ENCODE assay signal across 1 cellular context in the genomic region with DNA sequence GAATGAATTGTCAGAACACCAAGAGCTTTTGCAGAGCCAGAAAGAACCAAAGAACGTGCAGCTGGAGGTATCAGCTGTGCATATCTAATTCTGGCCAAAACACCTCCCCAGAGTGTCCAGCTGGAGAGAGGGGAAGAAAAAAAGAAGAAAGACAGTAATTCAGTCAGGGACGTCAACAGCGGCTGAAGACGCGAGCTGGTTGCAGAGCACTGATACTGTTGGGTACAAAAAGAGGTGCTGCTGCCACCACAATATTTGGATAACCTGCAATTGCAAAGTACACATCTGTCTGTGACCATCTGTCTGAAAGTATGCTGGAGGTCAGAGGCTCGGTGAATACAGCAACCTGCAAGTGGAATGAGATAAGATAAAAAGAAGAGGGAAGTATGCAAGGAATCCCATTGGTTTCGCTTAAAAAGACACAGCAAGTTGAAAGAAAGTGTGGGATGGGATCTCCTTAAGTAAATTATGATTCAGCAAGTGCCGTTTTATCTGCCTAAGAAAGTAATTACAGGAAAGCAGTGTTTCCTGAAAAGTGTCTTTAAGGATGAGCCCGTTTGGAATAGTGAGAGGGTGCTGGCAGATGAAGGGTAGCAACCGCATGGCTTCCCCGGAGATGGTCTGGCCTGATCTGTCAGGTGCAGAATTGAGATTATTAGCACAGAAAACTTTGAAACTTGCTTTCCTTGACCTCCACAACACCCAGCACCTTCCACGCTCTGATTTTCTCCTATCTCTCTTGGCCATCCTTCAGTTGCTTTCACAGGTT.
TF ChIP-seq lines count a peak whose summit lies in the region.

No MANE protein-coding gene starts in this region.

TF ChIP-seq in K562, 482 proteins besides CTCF, POLR2A, EP300 and RAD21 (continued from another document and continues in another):
- TF ChIP-seq, protein P1, sequence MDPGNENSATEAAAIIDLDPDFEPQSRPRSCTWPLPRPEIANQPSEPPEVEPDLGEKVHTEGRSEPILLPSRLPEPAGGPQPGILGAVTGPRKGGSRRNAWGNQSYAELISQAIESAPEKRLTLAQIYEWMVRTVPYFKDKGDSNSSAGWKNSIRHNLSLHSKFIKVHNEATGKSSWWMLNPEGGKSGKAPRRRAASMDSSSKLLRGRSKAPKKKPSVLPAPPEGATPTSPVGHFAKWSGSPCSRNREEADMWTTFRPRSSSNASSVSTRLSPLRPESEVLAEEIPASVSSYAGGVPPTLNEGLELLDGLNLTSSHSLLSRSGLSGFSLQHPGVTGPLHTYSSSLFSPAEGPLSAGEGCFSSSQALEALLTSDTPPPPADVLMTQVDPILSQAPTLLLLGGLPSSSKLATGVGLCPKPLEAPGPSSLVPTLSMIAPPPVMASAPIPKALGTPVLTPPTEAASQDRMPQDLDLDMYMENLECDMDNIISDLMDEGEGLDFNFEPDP (CRISPR knock-in tag; IDR thresholded peaks at IDR 0.05), result no peak
- TF ChIP-seq KDM1A (IDR thresholded peaks at IDR 0.05) (peak; percentile 85 to 88), PHB2 (IDR thresholded peaks at IDR 0.05; ENCODE audit: low read depth) (peak; percentile 66), ZNF77 (CRISPR knock-in tag; IDR thresholded peaks at IDR 0.05) (no peak), ZNF639 (CRISPR knock-in tag; conservative IDR thresholded peaks at IDR 0.05 in 1 of 2, IDR thresholded peaks at IDR 0.05 in 1 of 2) (peak in 1 of 2 experiments; percentile 64; a peak in 2 of 4 replicates), ZNF280B (CRISPR knock-in tag; IDR thresholded peaks at IDR 0.05) (no peak), ZNF133 (CRISPR knock-in tag; IDR thresholded peaks at IDR 0.05) (no peak), SIN3B (IDR thresholded peaks at IDR 0.05; ENCODE audit: low read depth) (no peak), CCNT2 (IDR thresholded peaks at IDR 0.05; ENCODE audit: borderline replicate concordance, extremely low read depth, insufficient read length, low read depth, low read length) (peak; percentile 80), ARHGAP35 (IDR thresholded peaks at IDR 0.05; ENCODE audit: partially characterized antibody) (no peak), FOXA1 (IDR thresholded peaks at IDR 0.05; ENCODE audit: borderline replicate concordance) (0 out of 2 replicates have a peak, but pooled peaks have one; percentile 44), RHOXF2B (CRISPR knock-in tag; conservative IDR thresholded peaks at IDR 0.05) (no peak), CEBPG (CRISPR knock-in tag; IDR thresholded peaks at IDR 0.05) (peak; percentile 24; the same call in 1 of the 2 replicates), CEBPG (tag; conservative IDR thresholded peaks at IDR 0.05 in 1 of 2, IDR thresholded peaks at IDR 0.05 in 1 of 2) (no peak), RBM22 (IDR thresholded peaks at IDR 0.05; ENCODE audit: low read depth, low read length, poor library complexity, severe bottlenecking) (no peak), POLR2AphosphoS5 (IDR thresholded peaks at IDR 0.05; ENCODE audit: control insufficient read depth, insufficient read depth, low read depth, low read length) (peak; percentile 54; the same call in 1 of the 2 replicates), ZNF134 (CRISPR knock-in tag; conservative IDR thresholded peaks at IDR 0.05) (no peak), SMARCE1 (IDR thresholded peaks at IDR 0.05) (peak; percentile 85; the same call in 1 of the 2 replicates), ZNF785 (CRISPR knock-in tag; IDR thresholded peaks at IDR 0.05) (no peak), SREBF2 (CRISPR knock-in tag; IDR thresholded peaks at IDR 0.05) (no peak), ATF1 (CRISPR knock-in tag; IDR thresholded peaks at IDR 0.05) (no peak), ATF1 (tag; IDR thresholded peaks at IDR 0.05) (peak; percentile 37; the same call in 1 of the 2 replicates), ARID2 (IDR thresholded peaks at IDR 0.05) (no peak), FOXK2 (conservative IDR thresholded peaks at IDR 0.05 in 1 of 2, IDR thresholded peaks at IDR 0.05 in 1 of 2; ENCODE audit: low read depth in 2 of 2) (peak in 1 of 2 experiments; percentile 59; a peak in 1 of 4 replicates), ZFX (CRISPR knock-in tag; IDR thresholded peaks at IDR 0.05) (no peak), MTA2 (IDR thresholded peaks at IDR 0.05; ENCODE audit: low read depth) (peak; percentile 87), ETS2 (tag; IDR thresholded peaks at IDR 0.05; ENCODE audit: borderline replicate concordance, poor library complexity, severe bottlenecking) (no peak), FOXP1 (CRISPR knock-in tag; IDR thresholded peaks at IDR 0.05) (no peak), MCM2 (IDR thresholded peaks at IDR 0.05; ENCODE audit: low read depth) (no peak), SP1 (CRISPR knock-in tag; IDR thresholded peaks at IDR 0.05) (peak; percentile 26; the same call in 1 of the 2 replicates), IRF1 (CRISPR knock-in tag; IDR thresholded peaks at IDR 0.05; ENCODE audit: borderline replicate concordance) (no peak), RERE (CRISPR knock-in tag; IDR thresholded peaks at IDR 0.05; ENCODE audit: borderline replicate concordance) (no peak), SMARCA4 (IDR thresholded peaks at IDR 0.05) (peak; percentile 77; the same call in 1 of the 2 replicates)
- TF ChIP-seq, protein P2, sequence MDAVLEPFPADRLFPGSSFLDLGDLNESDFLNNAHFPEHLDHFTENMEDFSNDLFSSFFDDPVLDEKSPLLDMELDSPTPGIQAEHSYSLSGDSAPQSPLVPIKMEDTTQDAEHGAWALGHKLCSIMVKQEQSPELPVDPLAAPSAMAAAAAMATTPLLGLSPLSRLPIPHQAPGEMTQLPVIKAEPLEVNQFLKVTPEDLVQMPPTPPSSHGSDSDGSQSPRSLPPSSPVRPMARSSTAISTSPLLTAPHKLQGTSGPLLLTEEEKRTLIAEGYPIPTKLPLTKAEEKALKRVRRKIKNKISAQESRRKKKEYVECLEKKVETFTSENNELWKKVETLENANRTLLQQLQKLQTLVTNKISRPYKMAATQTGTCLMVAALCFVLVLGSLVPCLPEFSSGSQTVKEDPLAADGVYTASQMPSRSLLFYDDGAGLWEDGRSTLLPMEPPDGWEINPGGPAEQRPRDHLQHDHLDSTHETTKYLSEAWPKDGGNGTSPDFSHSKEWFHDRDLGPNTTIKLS (IDR thresholded peaks at IDR 0.05; ENCODE audit: borderline replicate concordance, low read depth), result no peak
- TF ChIP-seq, protein P3, sequence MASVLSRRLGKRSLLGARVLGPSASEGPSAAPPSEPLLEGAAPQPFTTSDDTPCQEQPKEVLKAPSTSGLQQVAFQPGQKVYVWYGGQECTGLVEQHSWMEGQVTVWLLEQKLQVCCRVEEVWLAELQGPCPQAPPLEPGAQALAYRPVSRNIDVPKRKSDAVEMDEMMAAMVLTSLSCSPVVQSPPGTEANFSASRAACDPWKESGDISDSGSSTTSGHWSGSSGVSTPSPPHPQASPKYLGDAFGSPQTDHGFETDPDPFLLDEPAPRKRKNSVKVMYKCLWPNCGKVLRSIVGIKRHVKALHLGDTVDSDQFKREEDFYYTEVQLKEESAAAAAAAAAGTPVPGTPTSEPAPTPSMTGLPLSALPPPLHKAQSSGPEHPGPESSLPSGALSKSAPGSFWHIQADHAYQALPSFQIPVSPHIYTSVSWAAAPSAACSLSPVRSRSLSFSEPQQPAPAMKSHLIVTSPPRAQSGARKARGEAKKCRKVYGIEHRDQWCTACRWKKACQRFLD (CRISPR knock-in tag; IDR thresholded peaks at IDR 0.05), result peak; percentile 86
- TF ChIP-seq, protein P4, sequence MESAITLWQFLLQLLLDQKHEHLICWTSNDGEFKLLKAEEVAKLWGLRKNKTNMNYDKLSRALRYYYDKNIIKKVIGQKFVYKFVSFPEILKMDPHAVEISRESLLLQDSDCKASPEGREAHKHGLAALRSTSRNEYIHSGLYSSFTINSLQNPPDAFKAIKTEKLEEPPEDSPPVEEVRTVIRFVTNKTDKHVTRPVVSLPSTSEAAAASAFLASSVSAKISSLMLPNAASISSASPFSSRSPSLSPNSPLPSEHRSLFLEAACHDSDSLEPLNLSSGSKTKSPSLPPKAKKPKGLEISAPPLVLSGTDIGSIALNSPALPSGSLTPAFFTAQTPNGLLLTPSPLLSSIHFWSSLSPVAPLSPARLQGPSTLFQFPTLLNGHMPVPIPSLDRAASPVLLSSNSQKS (CRISPR knock-in tag; IDR thresholded peaks at IDR 0.05), result no peak
- TF ChIP-seq, protein P5, sequence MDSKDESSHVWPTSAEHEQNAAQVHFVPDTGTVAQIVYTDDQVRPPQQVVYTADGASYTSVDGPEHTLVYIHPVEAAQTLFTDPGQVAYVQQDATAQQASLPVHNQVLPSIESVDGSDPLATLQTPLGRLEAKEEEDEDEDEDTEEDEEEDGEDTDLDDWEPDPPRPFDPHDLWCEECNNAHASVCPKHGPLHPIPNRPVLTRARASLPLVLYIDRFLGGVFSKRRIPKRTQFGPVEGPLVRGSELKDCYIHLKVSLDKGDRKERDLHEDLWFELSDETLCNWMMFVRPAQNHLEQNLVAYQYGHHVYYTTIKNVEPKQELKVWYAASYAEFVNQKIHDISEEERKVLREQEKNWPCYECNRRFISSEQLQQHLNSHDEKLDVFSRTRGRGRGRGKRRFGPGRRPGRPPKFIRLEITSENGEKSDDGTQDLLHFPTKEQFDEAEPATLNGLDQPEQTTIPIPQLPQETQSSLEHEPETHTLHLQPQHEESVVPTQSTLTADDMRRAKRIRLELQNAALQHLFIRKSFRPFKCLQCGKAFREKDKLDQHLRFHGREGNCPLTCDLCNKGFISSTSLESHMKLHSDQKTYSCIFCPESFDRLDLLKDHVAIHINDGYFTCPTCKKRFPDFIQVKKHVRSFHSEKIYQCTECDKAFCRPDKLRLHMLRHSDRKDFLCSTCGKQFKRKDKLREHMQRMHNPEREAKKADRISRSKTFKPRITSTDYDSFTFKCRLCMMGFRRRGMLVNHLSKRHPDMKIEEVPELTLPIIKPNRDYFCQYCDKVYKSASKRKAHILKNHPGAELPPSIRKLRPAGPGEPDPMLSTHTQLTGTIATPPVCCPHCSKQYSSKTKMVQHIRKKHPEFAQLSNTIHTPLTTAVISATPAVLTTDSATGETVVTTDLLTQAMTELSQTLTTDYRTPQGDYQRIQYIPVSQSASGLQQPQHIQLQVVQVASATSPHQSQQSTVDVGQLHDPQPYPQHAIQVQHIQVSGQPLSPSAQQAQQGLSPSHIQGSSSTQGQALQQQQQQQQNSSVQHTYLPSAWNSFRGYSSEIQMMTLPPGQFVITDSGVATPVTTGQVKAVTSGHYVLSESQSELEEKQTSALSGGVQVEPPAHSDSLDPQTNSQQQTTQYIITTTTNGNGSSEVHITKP (IDR thresholded peaks at IDR 0.05; ENCODE audit: partially characterized antibody), result peak; percentile 86
